7 cellular contexts compared by ENCODE assay signal in genomic region chr9:70642421-70642820, GRCh38.
"Had no signal": no experiment of that assay in that cellular context is flagged by ENCODE, and none has a peak within 500 bp of the region (broad histone marks: within the 10 kb centered on the region; RNA-seq: fewer than 3 reads in every experiment).

No MANE protein-coding gene starts in this region.

- DNase-seq: GM23248, H9, HCEC 1CT, KBM-7 had no signal

- H3K27ac ChIP-seq: GM23248, HL-60 had no signal

- ATAC-seq: HepG2 had no signal

- H3K36me3 Mint-ChIP-seq: IgD-negative memory B cell had no signal

- H2AFZ ChIP-seq: GM23248 had no signal

- H3K27me3 Mint-ChIP-seq: IgD-negative memory B cell had no signal

- H3K9me3 Mint-ChIP-seq: H9, IgD-negative memory B cell had no signal

- H3K4me3 Mint-ChIP-seq: H9 had no signal

- H3K4me3 ChIP-seq: GM23248 had no signal

- H3K27ac Mint-ChIP-seq: H9, IgD-negative memory B cell had no signal

- H3K9ac ChIP-seq: GM23248 had no signal

- H3K4me1 Mint-ChIP-seq: IgD-negative memory B cell had no signal
